ENCODE assay signal across 8 cellular contexts in the genomic region with DNA sequence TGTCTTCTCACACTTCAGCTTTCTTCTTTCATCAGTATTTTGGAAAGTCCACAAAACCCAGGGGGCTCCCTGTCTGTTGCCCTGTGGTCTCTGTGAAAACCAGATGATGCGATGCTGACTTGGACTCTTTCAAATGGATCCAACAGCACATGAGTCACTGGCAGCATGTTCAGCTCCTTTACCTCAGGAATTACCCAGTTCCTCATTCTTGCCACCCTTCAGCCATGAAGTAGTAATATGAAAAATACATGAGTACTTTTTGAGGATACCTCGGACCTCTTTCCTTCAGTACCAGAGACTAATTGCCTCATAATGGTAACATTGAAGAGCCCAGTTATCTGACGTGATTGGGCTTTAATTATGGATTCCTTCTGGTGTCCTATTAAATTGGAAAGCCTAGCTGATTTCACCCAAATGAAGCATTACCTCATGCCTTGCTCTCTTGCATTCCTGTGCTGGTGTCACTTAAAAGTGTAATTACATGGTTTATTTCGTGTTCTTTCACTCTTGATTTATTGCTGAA.
DNase-seq lines count a peak whose midpoint lies in the region; ATAC-seq and TF ChIP-seq lines count a peak whose summit lies in the region.

No MANE protein-coding gene starts in this region.

- H3K36me3 Mint-ChIP-seq in endothelial cell (ENCODE audit: low read depth, unreplicated experiment): peaks cover 4% of the 10 kb centered on the region
- peaks cover 15% of the 10 kb centered on the region for H3K36me3 Mint-ChIP-seq in osteocyte (ENCODE audit: unreplicated experiment)

- H3K4me1 Mint-ChIP-seq in endothelial cell (ENCODE audit: unreplicated experiment): no peaks in the 10 kb centered on the region
- H3K4me1 Mint-ChIP-seq in osteocyte (ENCODE audit: unreplicated experiment): peaks cover 26% of the 10 kb centered on the region

- ATAC-seq in GM21515 (IDR thresholded peaks at IDR 0.05; ENCODE audit: unreplicated experiment): peak; percentile 79

- H3K27ac Mint-ChIP-seq in endothelial cell (ENCODE audit: unreplicated experiment): no peak overlapping the region
- H3K27ac Mint-ChIP-seq in osteocyte (ENCODE audit: unreplicated experiment): no peak overlapping the region

- TF ChIP-seq CTCF in GM10266 (IDR thresholded peaks at IDR 0.05; ENCODE audit: control insufficient read depth, insufficient read depth, low read depth, missing control alignments): no peak
- TF ChIP-seq CTCF in choroid plexus epithelial cell (conservative IDR thresholded peaks at IDR 0.05; ENCODE audit: low read depth, low read length): no peak
- no peak for TF ChIP-seq CTCF in endothelial cell (IDR thresholded peaks at IDR 0.05; ENCODE audit: unreplicated experiment)
- no peak for TF ChIP-seq CTCF in osteocyte (IDR thresholded peaks at IDR 0.05)

- H3K27me3 Mint-ChIP-seq in endothelial cell (ENCODE audit: unreplicated experiment): no peaks in the 10 kb centered on the region
- H3K27me3 Mint-ChIP-seq in osteocyte (ENCODE audit: unreplicated experiment): no peaks in the 10 kb centered on the region

- H3K4me3 ChIP-seq in choroid plexus epithelial cell (ENCODE audit: low read depth, low read length): no peak overlapping the region

- H3K4me3 Mint-ChIP-seq in endothelial cell (ENCODE audit: unreplicated experiment) (no peak overlapping the region), osteocyte (ENCODE audit: unreplicated experiment) (no peak overlapping the region)

- DNase-seq in GM10266 (ENCODE audit: extremely low spot score) (peak; percentile 39), HS-5 (ENCODE audit: low read depth) (peak; percentile 38), choroid plexus epithelial cell (ENCODE audit: low read depth) (peak; percentile 71), DMS53 (lab: John Stamatoyannopoulos, UW) (no peak), endothelial cell (ENCODE audit: low spot score) (no peak), NCI-H128 (lab: John Stamatoyannopoulos, UW; ENCODE audit: unreplicated experiment) (no peak), osteocyte (ENCODE audit: extremely low spot score, unreplicated experiment) (no peak)

- H3K9me3 Mint-ChIP-seq in endothelial cell (ENCODE audit: unreplicated experiment) (no peaks in the 10 kb centered on the region), osteocyte (ENCODE audit: unreplicated experiment) (no peaks in the 10 kb centered on the region)

Comparison
In these comparisons a context has a peak if more than half of its experiments do, and no peak if none do; other contexts are left out.
1. DNase-seq: peak in GM10266 (single experiment), HS-5 (single experiment) and choroid plexus epithelial cell (single experiment); none in DMS53 (single experiment), endothelial cell (single experiment), NCI-H128 (single experiment) and osteocyte (single experiment).